In the genomic region with DNA sequence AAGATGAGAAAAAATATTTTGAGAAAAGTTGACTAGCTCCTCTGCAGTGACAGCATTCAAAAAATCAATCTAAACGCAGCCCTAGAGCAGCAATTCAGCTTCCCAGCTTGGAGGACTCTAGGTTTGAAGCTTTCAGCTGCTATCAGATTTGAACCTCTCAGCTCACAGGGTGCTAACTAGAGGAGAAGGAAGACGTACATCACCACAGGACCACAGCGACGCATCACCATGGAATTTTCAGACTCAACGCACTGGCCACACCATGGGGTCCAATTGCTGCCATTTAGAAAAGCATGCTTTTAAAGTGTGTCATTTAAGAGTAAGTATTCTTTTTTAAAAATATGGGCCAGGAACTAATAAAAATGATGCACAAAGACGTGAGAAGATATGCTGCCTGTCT, we compare ENCODE assay signal across 13 cellular contexts. TPM values are rescaled to one million over a fixed set of nuclear protein-coding genes. Genes with fewer than 3 reads are reported as not detected.
DNase-seq lines count a peak whose midpoint lies in the region; ATAC-seq and TF ChIP-seq lines count a peak whose summit lies in the region.
"Had no signal": no experiment of that assay in that cellular context is flagged by ENCODE, and none has a peak within 500 bp of the region (broad histone marks: within the 10 kb centered on the region; RNA-seq: fewer than 3 reads in every experiment).

No MANE protein-coding gene starts in this region.

- TF ChIP-seq EP300 in SK-N-SH (IDR thresholded peaks at IDR 0.05; ENCODE audit: borderline replicate concordance in 1 of 2, low read depth in 1 of 2, low read length in 1 of 2) = peak in 1 of 2 experiments; percentile 36; a peak in 1 of 4 replicates

- no peaks in the 10 kb centered on the region for H3K9me2 ChIP-seq in SK-N-SH

- H3K27ac Mint-ChIP-seq in activated CD8-positive, alpha-beta T cell treated with anti-CD3 and anti-CD28 coated beads for 36 hours = peak overlapping the region; percentile 9
- H3K27ac Mint-ChIP-seq in activated CD8-positive, alpha-beta T cell treated with anti-CD3 and anti-CD28 coated beads, Interleukin-2, amount 10 ng/mL, durations not matched to agents 7 days and 5 days = no peak overlapping the region
- peak overlapping the region in 1 of 7 donors; percentile 25 for H3K27ac Mint-ChIP-seq in CD14-positive monocyte
- H3K27ac Mint-ChIP-seq: activated naive CD8-positive, alpha-beta T cell had no signal

- H3K79me2 ChIP-seq in SK-N-SH (ENCODE audit: insufficient read depth) = peaks cover 21% of the 10 kb centered on the region

- no peaks in the 10 kb centered on the region for H4K20me1 ChIP-seq in SK-N-SH (ENCODE audit: insufficient read depth)

- no peak for TF ChIP-seq RAD21 in SK-N-SH (IDR thresholded peaks at IDR 0.05; ENCODE audit: low read length)

- peak; percentile 12 for ATAC-seq in activated CD8-positive, alpha-beta T cell treated with anti-CD3 and anti-CD28 coated beads for 36 hours
- ATAC-seq in activated CD8-positive, alpha-beta T cell treated with anti-CD3 and anti-CD28 coated beads, Interleukin-2, amount 10 ng/mL, durations not matched to agents 7 days and 5 days = no peak
- ATAC-seq in GM19467 (IDR thresholded peaks at IDR 0.05; ENCODE audit: unreplicated experiment) (no peak), right lobe of liver (no peak)

- no peaks in the 10 kb centered on the region for H3K27me3 Mint-ChIP-seq in activated CD8-positive, alpha-beta T cell treated with anti-CD3 and anti-CD28 coated beads for 36 hours
- no peaks in the 10 kb centered on the region for H3K27me3 Mint-ChIP-seq in activated CD8-positive, alpha-beta T cell treated with anti-CD3 and anti-CD28 coated beads, Interleukin-2, amount 10 ng/mL, durations not matched to agents 7 days and 5 days (ENCODE audit: low read depth)
- no peaks in the 10 kb centered on the region for H3K27me3 Mint-ChIP-seq in CD14-positive monocyte (ENCODE audit: low read depth in 3 of 3)
- H3K27me3 Mint-ChIP-seq: activated naive CD8-positive, alpha-beta T cell had no signal

- TF ChIP-seq CTCF in activated CD8-positive, alpha-beta T cell treated with anti-CD3 and anti-CD28 coated beads for 36 hours (IDR thresholded peaks at IDR 0.05) = no peak
- TF ChIP-seq CTCF in SK-N-SH (IDR thresholded peaks at IDR 0.05) (no peak), fibroblast of mammary gland (conservative IDR thresholded peaks at IDR 0.05; ENCODE audit: control insufficient read depth, insufficient read depth, low read depth, low read length) (no peak), right lobe of liver (IDR thresholded peaks at IDR 0.05) (no peak), CD14-positive monocyte (IDR thresholded peaks at IDR 0.05) (no peak)

- H3K4me3 ChIP-seq in SK-N-SH (ENCODE audit: low read depth in 2 of 2, low read length in 1 of 2) (no peak overlapping the region; a peak in 1 of 4 replicates), fibroblast of mammary gland (ENCODE audit: control insufficient read depth, low read depth, low read length) (no peak overlapping the region), right lobe of liver (no peak overlapping the region)
- H3K4me3 ChIP-seq: sigmoid colon, tibial artery had no signal

- H3K9ac ChIP-seq in SK-N-SH = peak overlapping the region; percentile 57; the same call in 1 of the 2 replicates

- H3K36me3 ChIP-seq in SK-N-SH (replicated peaks in 1 of 2; ENCODE audit: control insufficient read depth in 1 of 2, insufficient read depth in 2 of 2, low read length in 1 of 2) (no peaks in the 10 kb centered on the region), right lobe of liver (no peaks in the 10 kb centered on the region)
- H3K36me3 ChIP-seq: sigmoid colon, tibial artery had no signal

- 39% methylated on average over 6 of the region's 6 CpGs for WGBS in SK-N-SH (ENCODE audit: low lambda C conversion rate)
- 85% methylated on average over 6 of the region's 6 CpGs for WGBS in right lobe of liver (ENCODE audit: insufficient coverage, low coverage, low lambda C conversion rate, missing lambda C conversion rate)

- no peak overlapping the region for H3K4me3 Mint-ChIP-seq in activated CD8-positive, alpha-beta T cell treated with anti-CD3 and anti-CD28 coated beads for 36 hours
- H3K4me3 Mint-ChIP-seq in activated CD8-positive, alpha-beta T cell treated with anti-CD3 and anti-CD28 coated beads, Interleukin-2, amount 10 ng/mL, durations not matched to agents 7 days and 5 days = no peak overlapping the region
- no peak overlapping the region for H3K4me3 Mint-ChIP-seq in CD14-positive monocyte
- H3K4me3 Mint-ChIP-seq: activated naive CD8-positive, alpha-beta T cell had no signal

- peaks cover 53% of the 10 kb centered on the region for H3K4me1 Mint-ChIP-seq in activated CD8-positive, alpha-beta T cell treated with anti-CD3 and anti-CD28 coated beads for 36 hours (ENCODE audit: low read depth)
- H3K4me1 Mint-ChIP-seq in activated CD8-positive, alpha-beta T cell treated with anti-CD3 and anti-CD28 coated beads, Interleukin-2, amount 10 ng/mL, durations not matched to agents 7 days and 5 days (ENCODE audit: low read depth) = peaks cover 46% of the 10 kb centered on the region
- H3K4me1 Mint-ChIP-seq in CD14-positive monocyte = peaks cover 32% of the 10 kb centered on the region

- intact Hi-C loops in activated CD8-positive, alpha-beta T cell treated with anti-CD3 and anti-CD28 coated beads for 36 hours (cut with micrococcal nuclease) = no loop called here
- intact Hi-C loops in right lobe of liver (cut with DNase I) (no loop called here), CD14-positive monocyte (cut with micrococcal nuclease) (no loop called here)

- H3K27me3 ChIP-seq in SK-N-SH (ENCODE audit: insufficient read depth) = no peaks in the 10 kb centered on the region
- H3K27me3 ChIP-seq in right lobe of liver = no peaks in the 10 kb centered on the region
- H3K27me3 ChIP-seq: sigmoid colon, tibial artery had no signal

- H3K27ac ChIP-seq in SK-N-SH (ENCODE audit: low read depth in 2 of 2, low read length in 1 of 2) (peak overlapping the region in 1 of 2 experiments; percentile 95; a peak in 2 of 4 replicates), right lobe of liver (no peak overlapping the region)
- H3K27ac ChIP-seq: sigmoid colon, tibial artery had no signal

- H3K9me3 Mint-ChIP-seq in activated CD8-positive, alpha-beta T cell treated with anti-CD3 and anti-CD28 coated beads for 36 hours = no peaks in the 10 kb centered on the region
- no peaks in the 10 kb centered on the region for H3K9me3 Mint-ChIP-seq in activated CD8-positive, alpha-beta T cell treated with anti-CD3 and anti-CD28 coated beads, Interleukin-2, amount 10 ng/mL, durations not matched to agents 7 days and 5 days (ENCODE audit: insufficient read depth)
- H3K9me3 Mint-ChIP-seq in CD14-positive monocyte = peaks cover 0 to 5% (median 0%) of the 10 kb centered on the region in 7 donors

- TF ChIP-seq POLR2A in right lobe of liver (IDR thresholded peaks at IDR 0.05) = no peak

- DNase-seq in activated CD8-positive, alpha-beta T cell treated with anti-CD3 and anti-CD28 coated beads for 36 hours = no peak
- no peak for DNase-seq in activated CD8-positive, alpha-beta T cell treated with anti-CD3 and anti-CD28 coated beads, Interleukin-2, amount 10 ng/mL, durations not matched to agents 7 days and 5 days
- DNase-seq in SK-N-SH (no peak), fibroblast of mammary gland (ENCODE audit: low read depth) (peak; percentile 83), smooth muscle cell of the brain vasculature (ENCODE audit: low read depth, low spot score) (peak; percentile 87), right lobe of liver (no peak), CD14-positive monocyte (ENCODE audit: low spot score) (no peak)
- DNase-seq: hypothalamus, KBM-7, sigmoid colon, tibial artery had no signal

- CTCF ChIA-PET in activated CD8-positive, alpha-beta T cell treated with anti-CD3 and anti-CD28 coated beads for 36 hours (lab: Charles Lee) = interaction anchor here (0.7 to 1.0 kb wide), 3 partner anchors 12 to 383 kb away, joined by 3 to 4 read pairs (median 4); no protein-coding TSS in a partner anchor
- CTCF ChIA-PET in activated CD8-positive, alpha-beta T cell treated with anti-CD3 and anti-CD28 coated beads, Interleukin-2, amount 10 ng/mL, durations not matched to agents 7 days and 5 days (lab: Charles Lee) = interaction anchor here (1.0 to 1.5 kb wide), 3 partner anchors 13 to 44 kb away, joined by 3 to 10 read pairs (median 3); no protein-coding TSS in a partner anchor
- CTCF ChIA-PET in SK-N-SH (lab: Yijun Ruan, JAX) = interaction anchor here (1.5 to 2.4 kb wide), 2 partner anchors 19 to 457 kb away, joined by 5 to 7 read pairs; no protein-coding TSS in a partner anchor

- peak overlapping the region; percentile 88 for H2AFZ ChIP-seq in SK-N-SH (ENCODE audit: low read depth)

- H3K36me3 Mint-ChIP-seq in activated CD8-positive, alpha-beta T cell treated with anti-CD3 and anti-CD28 coated beads for 36 hours (ENCODE audit: low read depth) = no peaks in the 10 kb centered on the region
- H3K36me3 Mint-ChIP-seq in activated CD8-positive, alpha-beta T cell treated with anti-CD3 and anti-CD28 coated beads, Interleukin-2, amount 10 ng/mL, durations not matched to agents 7 days and 5 days (ENCODE audit: low read depth) = peaks cover 3% of the 10 kb centered on the region
- H3K36me3 Mint-ChIP-seq in CD14-positive monocyte = peaks cover 27 to 37% of the 10 kb centered on the region in 2 donors

- POLR2A ChIA-PET in activated CD8-positive, alpha-beta T cell treated with anti-CD3 and anti-CD28 coated beads for 36 hours (lab: Charles Lee) = no interaction called here
- POLR2A ChIA-PET in activated CD8-positive, alpha-beta T cell treated with anti-CD3 and anti-CD28 coated beads, Interleukin-2, amount 10 ng/mL, durations not matched to agents 7 days and 5 days (lab: Charles Lee) = no interaction called here
- POLR2A ChIA-PET in SK-N-SH (lab: Yijun Ruan, JAX) = no interaction called here

- H3K9me3 ChIP-seq in SK-N-SH (no peaks in the 10 kb centered on the region), right lobe of liver (no peaks in the 10 kb centered on the region)
- H3K9me3 ChIP-seq: sigmoid colon, tibial artery had no signal

- H3K4me2 ChIP-seq in SK-N-SH = peak overlapping the region; percentile 20

- peaks cover 17% of the 10 kb centered on the region for H3F3A ChIP-seq in SK-N-SH (replicated peaks; ENCODE audit: insufficient read depth)

- peaks cover 5 to 13% of the 10 kb centered on the region in 2 experiments; a peak in 3 of 4 replicates for H3K4me1 ChIP-seq in SK-N-SH (ENCODE audit: control insufficient read depth in 1 of 2, insufficient read depth in 2 of 2, low read depth in 1 of 2, low read length in 1 of 2)
- H3K4me1 ChIP-seq in right lobe of liver = no peaks in the 10 kb centered on the region
- H3K4me1 ChIP-seq: sigmoid colon, tibial artery had no signal

TF ChIP-seq in SK-N-SH, 30 proteins besides CTCF, POLR2A, EP300 and RAD21 (continues in another document):
- peak; percentile 40; the same call in 1 of the 2 replicates for TF ChIP-seq TEAD4 (IDR thresholded peaks at IDR 0.05; ENCODE audit: borderline replicate concordance, insufficient read depth)

RNA-seq across cellular contexts. Expression of a gene that starts 45.0 kb away (rescaled TPM):
- 1 to 10 TPM; 6.6 to 8.5 TPM for total RNA-seq in activated CD8-positive, alpha-beta T cell treated with anti-CD3 and anti-CD28 coated beads for 36 hours
- 10 to 100 TPM; 10.7 to 13.8 TPM for total RNA-seq in activated CD8-positive, alpha-beta T cell treated with anti-CD3 and anti-CD28 coated beads, Interleukin-2, amount 10 ng/mL, durations not matched to agents 7 days and 5 days
- 37.6 and 41.0 TPM in 2 replicates for polyA plus RNA-seq in SK-N-SH (2012; rRNA removed)
- 48.7 and 49.5 TPM in 2 replicates for polyA plus RNA-seq in SK-N-SH (2012; cell fraction: cytosol; rRNA removed)
- polyA plus RNA-seq in SK-N-SH (2012; cell fraction: nucleus; rRNA removed) = 30.1 and 37.8 TPM in 2 replicates
- 10 to 100 TPM; 28.6 to 58.7 (median 35.1) TPM for total RNA-seq in right lobe of liver
- 10 to 100 TPM; 83.7 to 93.5 TPM for polyA plus RNA-seq in CD14-positive monocyte

Comparison
In these comparisons a context has a peak if more than half of its experiments do, and no peak if none do; other contexts are left out.
1. DNase-seq: peak in fibroblast of mammary gland (single experiment) and smooth muscle cell of the brain vasculature (single experiment); none in activated CD8-positive, alpha-beta T cell treated with anti-CD3 and anti-CD28 coated beads for 36 hours (single experiment), activated CD8-positive, alpha-beta T cell treated with anti-CD3 and anti-CD28 coated beads, Interleukin-2, amount 10 ng/mL, durations not matched to agents 7 days and 5 days (single experiment), SK-N-SH (single experiment), right lobe of liver (0 of 3) and CD14-positive monocyte (single experiment).